ENCODE assay signal across 13 cellular contexts in genomic region chr4:73086095-73086869, GRCh38. TPM values are rescaled to one million over a fixed set of nuclear protein-coding genes. Genes with fewer than 3 reads are reported as not detected.
DNase-seq lines count a peak whose midpoint lies in the region; ATAC-seq, FAIRE-seq and TF ChIP-seq lines count a peak whose summit lies in the region.
"Had no signal": no experiment of that assay in that cellular context is flagged by ENCODE, and none has a peak within 500 bp of the region (broad histone marks: within the 10 kb centered on the region; RNA-seq: fewer than 3 reads in every experiment).

No MANE protein-coding gene starts in this region.

- H3K27me3 ChIP-seq in BLaER1 treated with 17β-estradiol and CSF1 and Interleukin-3, amounts not matched to agents 10 nM and 100 nM, result no peaks in the 10 kb centered on the region
- no peaks in the 10 kb centered on the region for H3K27me3 ChIP-seq in right lobe of liver
- H3K27me3 ChIP-seq: gastrocnemius medialis had no signal

- intact Hi-C loops in activated T-helper 1 cell treated with anti-CD3 and anti-CD28 coated beads, Interleukin-12 subunit alpha, Interleukin-12 subunit beta, Interleukin-2, Interleukin-4 antibody, amounts not matched to agents 30 ng/mL and 10 ng/mL and 1 ng/mL, durations not matched to agents 14 hours and 24 hours and 36 hours (cut with micrococcal nuclease), result loop anchor here (1.0 to 5.0 kb wide), 2 partner anchors 16 to 171 kb away; partner anchors contain the start of gene ANKRD17
- intact Hi-C loops in right lobe of liver (cut with DNase I), result no loop called here

- POLR2A ChIA-PET in GM10248 (lab: Yijun Ruan, JAX), result no interaction called here

- peak; percentile 24 for FAIRE-seq in GM12892 (lab: Jason Lieb, UNC)
- FAIRE-seq: H1, HTR-8/SVneo had no signal

- TF ChIP-seq POLR2A in GM12892 (IDR thresholded peaks at IDR 0.05; ENCODE audit: low read depth, low read length) (no peak), right lobe of liver (IDR thresholded peaks at IDR 0.05) (no peak)

- H3K9me3 ChIP-seq in BLaER1 treated with 17β-estradiol and CSF1 and Interleukin-3, amounts not matched to agents 10 nM and 100 nM (replicated peaks in 1 of 11), result no peaks in the 10 kb centered on the region
- no peaks in the 10 kb centered on the region for H3K9me3 ChIP-seq in right lobe of liver
- H3K9me3 ChIP-seq: gastrocnemius medialis had no signal

- 14% methylated on average over 6 of the region's 6 CpGs for WGBS in right lobe of liver (ENCODE audit: insufficient coverage, low coverage, low lambda C conversion rate, missing lambda C conversion rate)

- H3K4me3 Mint-ChIP-seq in activated T-helper 1 cell treated with anti-CD3 and anti-CD28 coated beads, Interleukin-12 subunit alpha, Interleukin-12 subunit beta, Interleukin-2, Interleukin-4 antibody, amounts not matched to agents 30 ng/mL and 10 ng/mL and 1 ng/mL, durations not matched to agents 14 hours and 24 hours and 36 hours, result peak overlapping the region; percentile 56
- no peak overlapping the region for H3K4me3 Mint-ChIP-seq in glutamatergic neuron (ENCODE audit: unreplicated experiment)

- H3K9me3 Mint-ChIP-seq in activated T-helper 1 cell treated with anti-CD3 and anti-CD28 coated beads, Interleukin-12 subunit alpha, Interleukin-12 subunit beta, Interleukin-2, Interleukin-4 antibody, amounts not matched to agents 30 ng/mL and 10 ng/mL and 1 ng/mL, durations not matched to agents 14 hours and 24 hours and 36 hours, result no peaks in the 10 kb centered on the region
- no peaks in the 10 kb centered on the region for H3K9me3 Mint-ChIP-seq in glutamatergic neuron (ENCODE audit: unreplicated experiment)

- no peak for DNase-seq in GM12892 (ENCODE audit: insufficient read length)
- DNase-seq in activated T-helper 1 cell treated with anti-CD3 and anti-CD28 coated beads, Interleukin-12 subunit alpha, Interleukin-12 subunit beta, Interleukin-2, Interleukin-4 antibody, amounts not matched to agents 30 ng/mL and 10 ng/mL and 1 ng/mL, durations not matched to agents 14 hours and 24 hours and 36 hours (ENCODE audit: low spot score), result no peak
- DNase-seq in right lobe of liver, result no peak
- DNase-seq in glutamatergic neuron, result no peak
- no peak for DNase-seq in GM10248 (ENCODE audit: extremely low spot score)
- DNase-seq: gastrocnemius medialis; stimulated activated CD4-positive, alpha-beta T cell treated with anti-CD3 and anti-CD28 coated beads, Interleukin-2, amount 100 ng/mL, for 24 hours; stimulated activated naive CD4-positive, alpha-beta T cell treated with Interleukin-2 at 50 U/mL for 16 hours had no signal

- no peak overlapping the region for H3K27ac Mint-ChIP-seq in activated T-helper 1 cell treated with anti-CD3 and anti-CD28 coated beads, Interleukin-12 subunit alpha, Interleukin-12 subunit beta, Interleukin-2, Interleukin-4 antibody, amounts not matched to agents 30 ng/mL and 10 ng/mL and 1 ng/mL, durations not matched to agents 14 hours and 24 hours and 36 hours
- H3K27ac Mint-ChIP-seq in glutamatergic neuron (ENCODE audit: unreplicated experiment), result no peak overlapping the region

- CTCF ChIA-PET in GM10248 (lab: Yijun Ruan, JAX), result interaction anchor here (1.1 kb wide), 1 partner anchor 22 kb away, joined by 3 read pairs; no protein-coding TSS in a partner anchor

- H3K27me3 Mint-ChIP-seq in activated T-helper 1 cell treated with anti-CD3 and anti-CD28 coated beads, Interleukin-12 subunit alpha, Interleukin-12 subunit beta, Interleukin-2, Interleukin-4 antibody, amounts not matched to agents 30 ng/mL and 10 ng/mL and 1 ng/mL, durations not matched to agents 14 hours and 24 hours and 36 hours (ENCODE audit: insufficient read depth), result no peaks in the 10 kb centered on the region
- H3K27me3 Mint-ChIP-seq in glutamatergic neuron (ENCODE audit: unreplicated experiment), result no peaks in the 10 kb centered on the region

- no peak overlapping the region for H3K4me3 ChIP-seq in BLaER1 treated with 17β-estradiol and CSF1 and Interleukin-3, amounts not matched to agents 10 nM and 100 nM
- peak overlapping the region in 2 of 3 donors; percentile 4 to 5 for H3K4me3 ChIP-seq in right lobe of liver
- H3K4me3 ChIP-seq: gastrocnemius medialis had no signal

- H3K4me1 ChIP-seq in BLaER1 treated with 17β-estradiol and CSF1 and Interleukin-3, amounts not matched to agents 10 nM and 100 nM, result peaks cover 3 to 20% (median 7%) of the 10 kb centered on the region in 10 experiments; a peak in 18 of 20 replicates
- peaks cover 0 to 21% (median 0%) of the 10 kb centered on the region in 4 donors for H3K4me1 ChIP-seq in right lobe of liver
- H3K4me1 ChIP-seq: gastrocnemius medialis had no signal

- peak overlapping the region in 1 of 11 experiments; percentile 29; a peak in 3 of 22 replicates for H3K9ac ChIP-seq in BLaER1 treated with 17β-estradiol and CSF1 and Interleukin-3, amounts not matched to agents 10 nM and 100 nM

- peaks cover 0 to 44% (median 28%) of the 10 kb centered on the region in 11 experiments; a peak in 13 of 22 replicates for H4K20me1 ChIP-seq in BLaER1 treated with 17β-estradiol and CSF1 and Interleukin-3, amounts not matched to agents 10 nM and 100 nM

- no peak overlapping the region for H3K27ac ChIP-seq in BLaER1 treated with 17β-estradiol and CSF1 and Interleukin-3, amounts not matched to agents 10 nM and 100 nM
- H3K27ac ChIP-seq in right lobe of liver, result peak overlapping the region in 2 of 3 donors; percentile 1 to 26

- no peak for TF ChIP-seq CTCF in right lobe of liver (IDR thresholded peaks at IDR 0.05)
- TF ChIP-seq CTCF in glutamatergic neuron (IDR thresholded peaks at IDR 0.05; ENCODE audit: partially characterized antibody, unreplicated experiment), result no peak
- TF ChIP-seq CTCF in GM10248 (IDR thresholded peaks at IDR 0.05; ENCODE audit: control extremely low read depth, extremely low read depth, low read depth, missing control alignments), result no peak

- peaks cover 39% of the 10 kb centered on the region for H3K36me3 Mint-ChIP-seq in activated T-helper 1 cell treated with anti-CD3 and anti-CD28 coated beads, Interleukin-12 subunit alpha, Interleukin-12 subunit beta, Interleukin-2, Interleukin-4 antibody, amounts not matched to agents 30 ng/mL and 10 ng/mL and 1 ng/mL, durations not matched to agents 14 hours and 24 hours and 36 hours (ENCODE audit: low read depth)
- H3K36me3 Mint-ChIP-seq in glutamatergic neuron (ENCODE audit: unreplicated experiment), result no peaks in the 10 kb centered on the region

- H3K36me3 ChIP-seq in BLaER1 treated with 17β-estradiol and CSF1 and Interleukin-3, amounts not matched to agents 10 nM and 100 nM, result peaks cover 65 to 89% (median 75%) of the 10 kb centered on the region in 11 experiments
- peaks cover 0 to 37% (median 4%) of the 10 kb centered on the region in 4 donors for H3K36me3 ChIP-seq in right lobe of liver

- peak overlapping the region in 10 of 11 experiments; percentile 37 to 67 (median 60); a peak in 17 of 22 replicates for H3K4me2 ChIP-seq in BLaER1 treated with 17β-estradiol and CSF1 and Interleukin-3, amounts not matched to agents 10 nM and 100 nM

- peaks cover 12% of the 10 kb centered on the region for H3K4me1 Mint-ChIP-seq in activated T-helper 1 cell treated with anti-CD3 and anti-CD28 coated beads, Interleukin-12 subunit alpha, Interleukin-12 subunit beta, Interleukin-2, Interleukin-4 antibody, amounts not matched to agents 30 ng/mL and 10 ng/mL and 1 ng/mL, durations not matched to agents 14 hours and 24 hours and 36 hours (ENCODE audit: low read depth)
- no peaks in the 10 kb centered on the region for H3K4me1 Mint-ChIP-seq in glutamatergic neuron (ENCODE audit: low read depth, unreplicated experiment)

- ATAC-seq in right lobe of liver (peak; percentile 61 to 68 (median 63)), HG02981 (IDR thresholded peaks at IDR 0.05; ENCODE audit: unreplicated experiment) (no peak), HG03457 (IDR thresholded peaks at IDR 0.05; ENCODE audit: unreplicated experiment) (no peak)
- ATAC-seq: gastrocnemius medialis had no signal

RNA-seq across cellular contexts. Expression of gene COX18, which starts 16.8 kb away (rescaled TPM):
- polyA plus RNA-seq in GM12892 (2012; ENCODE audit: missing spikeins), result 15.2 TPM
- 19.9 and 22.2 TPM in 2 replicates for total RNA-seq in activated T-helper 1 cell treated with anti-CD3 and anti-CD28 coated beads, Interleukin-12 subunit alpha, Interleukin-12 subunit beta, Interleukin-2, Interleukin-4 antibody, amounts not matched to agents 30 ng/mL and 10 ng/mL and 1 ng/mL, durations not matched to agents 14 hours and 24 hours and 36 hours
- 10 to 100 TPM; 12.4 to 28.9 (median 17.0) TPM for total RNA-seq in right lobe of liver
- 20.2 TPM for total RNA-seq in glutamatergic neuron (ENCODE audit: unreplicated experiment)

Comparison
In these comparisons a context has a peak if more than half of its experiments do, and no peak if none do; other contexts are left out.
1. H3K27ac ChIP-seq: peak in right lobe of liver (2 of 3); none in BLaER1 treated with 17β-estradiol and CSF1 and Interleukin-3, amounts not matched to agents 10 nM and 100 nM (0 of 11).
2. H3K4me3 ChIP-seq: peak in right lobe of liver (2 of 3); none in BLaER1 treated with 17β-estradiol and CSF1 and Interleukin-3, amounts not matched to agents 10 nM and 100 nM (0 of 10).
3. ATAC-seq: peak in right lobe of liver (4 of 4); none in HG02981 (single experiment) and HG03457 (single experiment).